21 cellular contexts compared by ENCODE assay signal in the genomic region with DNA sequence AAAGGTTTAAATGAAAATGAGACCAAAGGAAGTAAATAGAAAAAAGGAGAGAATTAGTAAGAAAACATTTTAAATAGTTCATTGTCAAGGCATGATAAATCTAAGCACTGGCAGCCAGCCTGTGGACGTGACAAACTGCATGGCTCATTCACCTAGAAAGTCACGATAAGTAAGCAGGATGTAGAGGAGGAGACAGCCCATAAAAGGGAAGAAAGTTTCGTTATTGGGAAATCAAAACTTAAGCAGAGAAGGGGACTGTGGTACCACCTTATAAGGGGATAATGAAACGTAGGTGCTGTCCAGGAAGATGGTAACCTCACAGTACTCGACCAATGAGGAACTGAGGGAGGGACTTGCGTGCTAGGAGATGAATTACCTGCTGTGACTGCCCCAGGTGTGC.
A peak's percentile ranks its signal among the peaks of the same experiment; 100 is the strongest.
DNase-seq lines count a peak whose midpoint lies in the region; ATAC-seq and TF ChIP-seq lines count a peak whose summit lies in the region.
"Had no signal": no experiment of that assay in that cellular context is flagged by ENCODE, and none has a peak within 500 bp of the region (broad histone marks: within the 10 kb centered on the region; RNA-seq: fewer than 3 reads in every experiment).

No MANE protein-coding gene starts in this region.

- peaks cover 13% of the 10 kb centered on the region for H3K9me3 Mint-ChIP-seq in activated CD4-positive, alpha-beta memory T cell treated with anti-CD3 and anti-CD28 coated beads for 36 hours

- no peaks in the 10 kb centered on the region for H3K36me3 Mint-ChIP-seq in activated CD4-positive, alpha-beta memory T cell treated with anti-CD3 and anti-CD28 coated beads for 36 hours
- H3K36me3 Mint-ChIP-seq: CD4-positive, CD25-positive, alpha-beta regulatory T cell; IgD-negative memory B cell had no signal

- intact Hi-C loops in activated CD4-positive, alpha-beta memory T cell treated with anti-CD3 and anti-CD28 coated beads for 36 hours (cut with micrococcal nuclease), result no loop called here

- no peak for TF ChIP-seq CTCF in fibroblast of the aortic adventitia (IDR thresholded peaks at IDR 0.05; ENCODE audit: insufficient read depth, low read length)

- ATAC-seq in HG03060 (IDR thresholded peaks at IDR 0.05; ENCODE audit: low read depth, unreplicated experiment) (peak; percentile 45), HG02678 (IDR thresholded peaks at IDR 0.05; ENCODE audit: unreplicated experiment) (no peak)
- ATAC-seq: esophagus mucosa, right cardiac atrium had no signal

- no peak overlapping the region for H3K27ac Mint-ChIP-seq in activated CD4-positive, alpha-beta memory T cell treated with anti-CD3 and anti-CD28 coated beads for 36 hours
- H3K27ac Mint-ChIP-seq: activated CD4-positive, alpha-beta T cell treated with anti-CD3 and anti-CD28 coated beads, Interleukin-2, amount 10 ng/mL, durations not matched to agents 24 days and 14 days; CD4-positive, CD25-positive, alpha-beta regulatory T cell; IgD-negative memory B cell had no signal

- H3K27me3 Mint-ChIP-seq in activated CD4-positive, alpha-beta memory T cell treated with anti-CD3 and anti-CD28 coated beads for 36 hours, result no peaks in the 10 kb centered on the region
- H3K27me3 Mint-ChIP-seq: activated CD4-positive, alpha-beta T cell treated with anti-CD3 and anti-CD28 coated beads, Interleukin-2, amount 10 ng/mL, durations not matched to agents 24 days and 14 days; CD4-positive, CD25-positive, alpha-beta regulatory T cell had no signal

- H3K4me3 Mint-ChIP-seq in activated CD4-positive, alpha-beta memory T cell treated with anti-CD3 and anti-CD28 coated beads for 36 hours, result no peak overlapping the region
- H3K4me3 Mint-ChIP-seq: activated CD4-positive, alpha-beta T cell treated with anti-CD3 and anti-CD28 coated beads, Interleukin-2, amount 10 ng/mL, durations not matched to agents 24 days and 14 days; CD4-positive, CD25-positive, alpha-beta regulatory T cell; IgD-negative memory B cell had no signal

- H3K4me1 Mint-ChIP-seq in activated CD4-positive, alpha-beta memory T cell treated with anti-CD3 and anti-CD28 coated beads for 36 hours (ENCODE audit: low read depth), result no peaks in the 10 kb centered on the region
- H3K4me1 Mint-ChIP-seq: activated CD4-positive, alpha-beta T cell treated with anti-CD3 and anti-CD28 coated beads, Interleukin-2, amount 10 ng/mL, durations not matched to agents 24 days and 14 days; CD4-positive, CD25-positive, alpha-beta regulatory T cell; IgD-negative memory B cell had no signal

- CTCF ChIA-PET in activated CD4-positive, alpha-beta memory T cell treated with anti-CD3 and anti-CD28 coated beads for 36 hours (lab: Charles Lee), result no interaction called here

- no peak overlapping the region for H3K4me3 ChIP-seq in fibroblast of the aortic adventitia (ENCODE audit: low read depth, low read length)
- H3K4me3 ChIP-seq: left ventricle myocardium inferior, testis had no signal

- DNase-seq in ELR (ENCODE audit: low read depth) (peak; percentile 0), RKO (ENCODE audit: low spot score) (peak; percentile 17), fibroblast of the aortic adventitia (ENCODE audit: low read depth) (peak; percentile 19), occipital lobe (lab: John Stamatoyannopoulos, UW) (no peak), UCSD-AML1 (lab: John Stamatoyannopoulos, UW; ENCODE audit: unreplicated experiment) (no peak)
- no peak for DNase-seq in activated CD4-positive, alpha-beta memory T cell treated with anti-CD3 and anti-CD28 coated beads for 36 hours
- DNase-seq: activated CD4-positive, alpha-beta T cell treated with anti-CD3 and anti-CD28 coated beads, Interleukin-2, amount 10 ng/mL, durations not matched to agents 24 days and 14 days; activated CD8-positive, alpha-beta memory T cell treated with anti-CD3 and anti-CD28 coated beads, Interleukin-2, amount 50 U/mL, for 48 hours; activated gamma-delta T cell; CD4-positive, CD25-positive, alpha-beta regulatory T cell; DMS 273 treated with DMSO at 0.1 percent for 48 hours; glutamatergic neuron; left ventricle myocardium inferior; NCI-H2081; right cardiac atrium; SHP77 treated with DMSO at 0.1 percent for 48 hours; testis had no signal

- POLR2A ChIA-PET in activated CD4-positive, alpha-beta memory T cell treated with anti-CD3 and anti-CD28 coated beads for 36 hours (lab: Charles Lee), result no interaction called here

Comparison
In these comparisons a context has a peak if more than half of its experiments do, and no peak if none do; other contexts are left out.
1. DNase-seq: peak in ELR (single experiment), RKO (single experiment) and fibroblast of the aortic adventitia (single experiment); none in activated CD4-positive, alpha-beta memory T cell treated with anti-CD3 and anti-CD28 coated beads for 36 hours (single experiment), occipital lobe (single experiment) and UCSD-AML1 (single experiment).